27 cellular contexts compared by ENCODE assay signal in genomic region chr21:45524756-45525152, GRCh38. TPM values are rescaled to one million over a fixed set of nuclear protein-coding genes. Genes with fewer than 3 reads are reported as not detected.
A peak's percentile ranks its signal among the peaks of the same experiment; 100 is the strongest.
DNase-seq lines count a peak whose midpoint lies in the region; ATAC-seq, FAIRE-seq and TF ChIP-seq lines count a peak whose summit lies in the region.
"Had no signal": no experiment of that assay in that cellular context is flagged by ENCODE, and none has a peak within 500 bp of the region (broad histone marks: within the 10 kb centered on the region; RNA-seq: fewer than 3 reads in every experiment).

No MANE protein-coding gene starts in this region.

- DNase-seq in CD14-positive monocyte (ENCODE audit: low spot score) (peak; percentile 26), islet precursor cell (peak; percentile 46), pancreas (peak in 4 of 6 donors; percentile 5 to 46 (median 34)), PC-9 (no peak), progenitor cell of endocrine pancreas (ENCODE audit: low spot score, unreplicated experiment) (no peak), amniotic stem cell (lab: John Stamatoyannopoulos, UW) (no peak)
- no peak for DNase-seq in stimulated activated naive B cell treated with anti-CD40 and anti-IgM and Interleukin-4, amounts not matched to agents 10 μg/mL and 1 μg/mL and 100 μg/mL, for 72 hours
- DNase-seq: activated CD4-positive, alpha-beta T cell treated with anti-CD3 and anti-CD28 coated beads for 1 hour; activated CD8-positive, alpha-beta T cell treated with anti-CD3 and anti-CD28 coated beads for 36 hours; activated naive CD8-positive, alpha-beta T cell treated with anti-CD3 and anti-CD28 coated beads for 36 hours; C1 segment of cervical spinal cord; COR-L47; esophagus squamous epithelium; foreskin keratinocyte; HCEC 1CT; Kasumi-1; kidney glomerular epithelial cell; NCI-H1436; NCI-H2081 treated with DMSO at 0.1 percent for 48 hours; NCI-H226; NCI-H526 treated with DMSO at 0.1 percent for 48 hours; SHP77 treated with DMSO at 0.1 percent for 48 hours had no signal

- no peaks in the 10 kb centered on the region for H3K9me3 ChIP-seq in pancreas
- H3K9me3 ChIP-seq in PC-9 (ENCODE audit: insufficient read depth, low read depth) = peaks cover 17% of the 10 kb centered on the region

- H3K36me3 Mint-ChIP-seq in CD14-positive monocyte (peaks cover 67 to 72% of the 10 kb centered on the region in 2 donors), progenitor cell of endocrine pancreas (ENCODE audit: insufficient read depth) (peaks cover 40% of the 10 kb centered on the region)
- peaks cover 51 to 58% of the 10 kb centered on the region in 2 donors for H3K36me3 Mint-ChIP-seq in stimulated activated naive B cell treated with anti-CD40 and anti-IgM and Interleukin-4, amounts not matched to agents 10 μg/mL and 1 μg/mL and 100 μg/mL, for 72 hours

- no peak overlapping the region for H3K4me3 ChIP-seq in pancreas
- no peak overlapping the region for H3K4me3 ChIP-seq in PC-9
- H3K4me3 ChIP-seq: esophagus squamous epithelium, heart right ventricle had no signal

- no peak for TF ChIP-seq CTCF in CD14-positive monocyte (IDR thresholded peaks at IDR 0.05)
- no peak for TF ChIP-seq CTCF in VCaP (conservative IDR thresholded peaks at IDR 0.05)
- TF ChIP-seq CTCF in pancreas (IDR thresholded peaks at IDR 0.05) = no peak
- no peak for TF ChIP-seq CTCF in PC-9 (conservative IDR thresholded peaks at IDR 0.05)
- TF ChIP-seq CTCF in progenitor cell of endocrine pancreas (IDR thresholded peaks at IDR 0.05; ENCODE audit: unreplicated experiment) = no peak

- no peak overlapping the region for H2AFZ ChIP-seq in PC-9

- H3F3A ChIP-seq in PC-9 (ENCODE audit: insufficient read depth, low read depth) = peaks cover 6% of the 10 kb centered on the region; the same call in 1 of the 2 replicates

- WGBS in pancreas, 2 donors = 94 to 97% methylated on average over 10 to 11 of the region's 11 CpGs

- no peak overlapping the region for H3K27ac Mint-ChIP-seq in CD14-positive monocyte
- no peak overlapping the region for H3K27ac Mint-ChIP-seq in stimulated activated naive B cell treated with anti-CD40 and anti-IgM and Interleukin-4, amounts not matched to agents 10 μg/mL and 1 μg/mL and 100 μg/mL, for 72 hours
- no peak overlapping the region for H3K27ac Mint-ChIP-seq in progenitor cell of endocrine pancreas
- H3K27ac Mint-ChIP-seq: activated CD8-positive, alpha-beta T cell treated with anti-CD3 and anti-CD28 coated beads for 36 hours; activated naive CD8-positive, alpha-beta T cell treated with anti-CD3 and anti-CD28 coated beads for 36 hours; stimulated activated effector memory CD8-positive, alpha-beta T cell treated with anti-CD3 and anti-CD28 coated beads, Interleukin-12 subunit alpha, Interleukin-12 subunit beta, amount 100 ng/mL, for 72 hours had no signal

- H3K27me3 ChIP-seq in pancreas = no peaks in the 10 kb centered on the region
- H3K27me3 ChIP-seq in PC-9 (ENCODE audit: insufficient read depth, low read depth) = no peaks in the 10 kb centered on the region
- H3K27me3 ChIP-seq: esophagus squamous epithelium, foreskin keratinocyte, heart right ventricle had no signal

- H3K4me3 Mint-ChIP-seq in CD14-positive monocyte = no peak overlapping the region
- no peak overlapping the region for H3K4me3 Mint-ChIP-seq in stimulated activated naive B cell treated with anti-CD40 and anti-IgM and Interleukin-4, amounts not matched to agents 10 μg/mL and 1 μg/mL and 100 μg/mL, for 72 hours
- no peak overlapping the region for H3K4me3 Mint-ChIP-seq in progenitor cell of endocrine pancreas (ENCODE audit: low read depth)
- H3K4me3 Mint-ChIP-seq: activated CD8-positive, alpha-beta T cell treated with anti-CD3 and anti-CD28 coated beads for 36 hours; activated naive CD8-positive, alpha-beta T cell treated with anti-CD3 and anti-CD28 coated beads for 36 hours; central memory CD8-positive, alpha-beta T cell; nephron; stimulated activated effector memory CD8-positive, alpha-beta T cell treated with anti-CD3 and anti-CD28 coated beads, Interleukin-12 subunit alpha, Interleukin-12 subunit beta, amount 100 ng/mL, for 72 hours had no signal

- POLR2A ChIA-PET in PC-9 (lab: Charles Lee; ENCODE audit: unreplicated experiment) = no interaction called here

- H4K20me1 ChIP-seq in PC-9 (ENCODE audit: insufficient read depth) = no peaks in the 10 kb centered on the region

- no TSS peak for BruUV-seq in PC-9 (replicated peaks; lab: Mats Ljungman, UMichigan)

- no peaks in the 10 kb centered on the region for H3K4me1 Mint-ChIP-seq in CD14-positive monocyte
- peaks cover 0 to 6% of the 10 kb centered on the region in 2 donors for H3K4me1 Mint-ChIP-seq in stimulated activated naive B cell treated with anti-CD40 and anti-IgM and Interleukin-4, amounts not matched to agents 10 μg/mL and 1 μg/mL and 100 μg/mL, for 72 hours
- no peaks in the 10 kb centered on the region for H3K4me1 Mint-ChIP-seq in progenitor cell of endocrine pancreas (ENCODE audit: low read depth)
- H3K4me1 Mint-ChIP-seq: activated naive CD8-positive, alpha-beta T cell treated with anti-CD3 and anti-CD28 coated beads for 36 hours; central memory CD8-positive, alpha-beta T cell; nephron; stimulated activated effector memory CD8-positive, alpha-beta T cell treated with anti-CD3 and anti-CD28 coated beads, Interleukin-12 subunit alpha, Interleukin-12 subunit beta, amount 100 ng/mL, for 72 hours had no signal

- H3K9me3 Mint-ChIP-seq in CD14-positive monocyte (peaks cover 15 to 30% (median 19%) of the 10 kb centered on the region in 7 donors), progenitor cell of endocrine pancreas (ENCODE audit: low read depth) (peaks cover 25% of the 10 kb centered on the region)
- peaks cover 6 to 9% of the 10 kb centered on the region in 2 donors for H3K9me3 Mint-ChIP-seq in stimulated activated naive B cell treated with anti-CD40 and anti-IgM and Interleukin-4, amounts not matched to agents 10 μg/mL and 1 μg/mL and 100 μg/mL, for 72 hours

- no peak for FAIRE-seq in pancreas (lab: Jason Lieb, UNC)

- no peaks in the 10 kb centered on the region for H3K27me3 Mint-ChIP-seq in CD14-positive monocyte (ENCODE audit: low read depth in 3 of 3)
- no peaks in the 10 kb centered on the region for H3K27me3 Mint-ChIP-seq in stimulated activated naive B cell treated with anti-CD40 and anti-IgM and Interleukin-4, amounts not matched to agents 10 μg/mL and 1 μg/mL and 100 μg/mL, for 72 hours
- H3K27me3 Mint-ChIP-seq in progenitor cell of endocrine pancreas = no peaks in the 10 kb centered on the region
- H3K27me3 Mint-ChIP-seq: activated CD8-positive, alpha-beta T cell treated with anti-CD3 and anti-CD28 coated beads for 36 hours; activated naive CD8-positive, alpha-beta T cell treated with anti-CD3 and anti-CD28 coated beads for 36 hours; central memory CD8-positive, alpha-beta T cell had no signal

- intact Hi-C loops in CD14-positive monocyte (cut with micrococcal nuclease) (no loop called here), pancreas (cut with DNase I) (no loop called here), PC-9 (cut with micrococcal nuclease; ENCODE audit: unreplicated experiment) (no loop called here)

- no peak overlapping the region for H3K4me2 ChIP-seq in PC-9

- ATAC-seq in pancreas = no peak
- ATAC-seq in stimulated activated naive B cell treated with anti-CD40 and anti-IgM and Interleukin-4, amounts not matched to agents 10 μg/mL and 1 μg/mL and 100 μg/mL, for 72 hours (replicated peaks) = no peak
- ATAC-seq: activated CD8-positive, alpha-beta T cell treated with anti-CD3 and anti-CD28 coated beads for 36 hours; foreskin keratinocyte; stimulated activated effector memory CD8-positive, alpha-beta T cell treated with anti-CD3 and anti-CD28 coated beads, Interleukin-12 subunit alpha, Interleukin-12 subunit beta, amount 100 ng/mL, for 72 hours had no signal

- peaks cover 0 to 6% (median 5%) of the 10 kb centered on the region in 3 donors for H3K4me1 ChIP-seq in pancreas
- H3K4me1 ChIP-seq in PC-9 (replicated peaks; ENCODE audit: insufficient read depth) = no peaks in the 10 kb centered on the region
- H3K4me1 ChIP-seq: esophagus squamous epithelium, foreskin keratinocyte had no signal

- no peaks in the 10 kb centered on the region for H3K36me3 ChIP-seq in pancreas
- H3K36me3 ChIP-seq in PC-9 (ENCODE audit: low read depth) = peaks cover 12% of the 10 kb centered on the region

- peak overlapping the region; percentile 68 for H3K27ac ChIP-seq in VCaP
- no peak overlapping the region for H3K27ac ChIP-seq in pancreas
- H3K27ac ChIP-seq in PC-9 = no peak overlapping the region
- H3K27ac ChIP-seq: esophagus squamous epithelium, foreskin keratinocyte had no signal

- H3K79me2 ChIP-seq in PC-9 (ENCODE audit: low read depth) = no peaks in the 10 kb centered on the region

- CTCF ChIA-PET in PC-9 (lab: Charles Lee) = no interaction called here

- no peaks in the 10 kb centered on the region for H3K9me2 ChIP-seq in PC-9 (ENCODE audit: insufficient read depth)

RNA-seq across cellular contexts. Expression of gene SLC19A1, which starts 17.5 kb away (rescaled TPM):
- polyA plus RNA-seq in CD14-positive monocyte = 10 to 100 TPM; 39.9 to 53.0 TPM
- 1 to 10 TPM; 4.4 to 5.9 (median 4.9) TPM for total RNA-seq in pancreas
- 10 to 100 TPM in 1 of 2 donors, 1 to 10 TPM in 1; 9.8 to 11.2 TPM for polyA plus RNA-seq in pancreas
- total RNA-seq in PC-9 (2021) = 22.6 and 25.0 TPM in 2 replicates
- 25.6 and 28.5 TPM in 2 replicates for total RNA-seq in progenitor cell of endocrine pancreas

Comparison
In these comparisons a context has a peak if more than half of its experiments do, and no peak if none do; other contexts are left out.
1. DNase-seq: peak in CD14-positive monocyte (single experiment), islet precursor cell (single experiment) and pancreas (4 of 6); none in stimulated activated naive B cell treated with anti-CD40 and anti-IgM and Interleukin-4, amounts not matched to agents 10 μg/mL and 1 μg/mL and 100 μg/mL, for 72 hours (single experiment), PC-9 (0 of 2), progenitor cell of endocrine pancreas (single experiment) and amniotic stem cell (single experiment).